Comparison of ENCODE assay signal across 16 cellular contexts in the genomic region with DNA sequence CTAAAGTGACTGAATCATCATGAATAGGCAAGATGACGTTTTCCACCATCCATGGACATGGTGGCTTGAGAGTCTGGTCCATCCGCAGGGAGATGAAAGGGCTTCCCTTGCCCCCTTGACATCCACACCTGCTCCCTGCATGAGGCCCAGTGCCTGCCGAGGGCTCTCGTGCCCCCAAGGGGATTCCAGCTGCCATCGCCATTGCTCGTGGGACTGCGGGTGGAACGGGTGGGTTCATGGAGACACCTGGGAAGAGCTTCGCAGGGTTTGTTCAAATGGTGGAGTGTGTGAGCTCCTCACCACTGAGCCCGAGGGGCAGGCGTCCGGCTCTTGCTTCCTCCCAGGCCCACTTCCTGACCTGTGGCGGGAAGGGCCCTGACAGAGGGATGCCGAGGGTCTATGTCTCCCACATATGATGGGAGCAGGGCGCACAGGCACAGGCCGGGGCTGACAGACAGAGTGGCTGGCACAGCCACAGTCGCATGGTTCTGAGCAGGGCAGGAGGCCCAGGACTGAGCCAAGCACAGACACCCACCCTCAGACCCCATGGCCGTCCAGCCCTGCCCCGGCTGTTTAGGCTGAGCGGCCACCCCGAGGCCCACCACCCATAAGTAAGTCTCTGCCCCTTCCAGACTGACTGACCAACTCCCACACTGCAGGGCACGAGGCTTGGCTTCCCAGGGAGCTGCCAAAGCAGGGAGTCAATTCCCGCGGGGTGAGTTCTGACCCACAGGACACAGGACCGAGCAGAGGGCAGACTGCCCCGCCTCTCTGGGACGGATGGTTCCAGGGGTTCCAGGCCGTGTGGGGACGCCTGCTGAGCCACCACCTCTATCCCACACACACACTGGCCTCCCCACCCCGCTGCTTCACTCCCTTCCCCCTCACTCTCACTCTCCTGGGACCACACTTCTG.
DNase-seq lines count a peak whose midpoint lies in the region; ATAC-seq and TF ChIP-seq lines count a peak whose summit lies in the region.
"Had no signal": no experiment of that assay in that cellular context is flagged by ENCODE, and none has a peak within 500 bp of the region (broad histone marks: within the 10 kb centered on the region; RNA-seq: fewer than 3 reads in every experiment).

No MANE protein-coding gene starts in this region.

- no peak overlapping the region for H2BK12ac ChIP-seq in mesenchymal stem cell (ENCODE audit: low read length in 2 of 2)

- H3K4me2 ChIP-seq in GM23338 (no peak overlapping the region), hepatocyte (no peak overlapping the region), osteoblast (ENCODE audit: insufficient read depth, low read length) (no peak overlapping the region), mesenchymal stem cell (ENCODE audit: low read length, poor library complexity, severe bottlenecking) (no peak overlapping the region)
- H3K4me2 ChIP-seq: BLaER1 had no signal

- no peaks in the 10 kb centered on the region for H3K9me3 ChIP-seq in hepatocyte (ENCODE audit: low read depth)
- H3K9me3 ChIP-seq in osteoblast (ENCODE audit: low read depth, low read length), result no peaks in the 10 kb centered on the region
- H3K9me3 ChIP-seq in mesenchymal stem cell (ENCODE audit: control insufficient read depth, low read length), result peaks cover 7% of the 10 kb centered on the region
- H3K9me3 ChIP-seq: Caco-2 had no signal

- no peak overlapping the region for H3K18ac ChIP-seq in mesenchymal stem cell (ENCODE audit: low read depth in 1 of 2, low read length in 2 of 2)

- no peak overlapping the region for H4K8ac ChIP-seq in mesenchymal stem cell (ENCODE audit: low read length)

- H2AK5ac ChIP-seq in mesenchymal stem cell (ENCODE audit: low read length, severe bottlenecking), result no peak overlapping the region

- ATAC-seq in GM23338, result no peak
- ATAC-seq: K562 had no signal

- H2AFZ ChIP-seq in GM23338 (no peak overlapping the region), hepatocyte (no peak overlapping the region), osteoblast (ENCODE audit: low read length) (no peak overlapping the region), mesenchymal stem cell (ENCODE audit: low read depth, low read length) (no peak overlapping the region)
- H2AFZ ChIP-seq: GM23248 had no signal

- no peak overlapping the region for H2BK15ac ChIP-seq in mesenchymal stem cell (ENCODE audit: low read depth, poor library complexity, severe bottlenecking)

- H4K91ac ChIP-seq in mesenchymal stem cell (ENCODE audit: low read length), result no peak overlapping the region

- H3K9ac ChIP-seq in mesenchymal stem cell (ENCODE audit: low read length), result no peak overlapping the region
- H3K9ac ChIP-seq: BLaER1, GM23248 had no signal

- no peaks in the 10 kb centered on the region for H3K79me2 ChIP-seq in GM23338 (replicated peaks; ENCODE audit: insufficient read depth)
- H3K79me2 ChIP-seq in hepatocyte, result no peaks in the 10 kb centered on the region
- H3K79me2 ChIP-seq in osteoblast (ENCODE audit: insufficient read depth, low read length), result no peaks in the 10 kb centered on the region

- H3K4me1 Mint-ChIP-seq in GM23338, result no peaks in the 10 kb centered on the region
- no peaks in the 10 kb centered on the region for H3K4me1 Mint-ChIP-seq in chondrocyte (ENCODE audit: low read depth)
- H3K4me1 Mint-ChIP-seq: CD8-positive, alpha-beta memory T cell had no signal

- no peak overlapping the region for H2BK120ac ChIP-seq in mesenchymal stem cell (ENCODE audit: low read depth, low read length)

- H3K79me1 ChIP-seq in mesenchymal stem cell (replicated peaks; ENCODE audit: low read length, poor library complexity, severe bottlenecking), result no peaks in the 10 kb centered on the region

- TF ChIP-seq CTCF in GM23338 (conservative IDR thresholded peaks at IDR 0.05; ENCODE audit: low read depth in 2 of 2), result no peak
- no peak for TF ChIP-seq CTCF in chondrocyte (IDR thresholded peaks at IDR 0.05)
- no peak for TF ChIP-seq CTCF in hepatocyte (IDR thresholded peaks at IDR 0.05; ENCODE audit: poor library complexity)
- no peak for TF ChIP-seq CTCF in osteoblast (IDR thresholded peaks at IDR 0.05; ENCODE audit: extremely low read depth, low read depth, low read length)

- no peak overlapping the region for H3K4ac ChIP-seq in mesenchymal stem cell (ENCODE audit: low read depth in 1 of 2, low read length in 2 of 2)

- no peak for DNase-seq in GM23338 (ENCODE audit: low spot score)
- DNase-seq in chondrocyte (ENCODE audit: low spot score), result peak; percentile 90
- DNase-seq in hepatocyte (ENCODE audit: low spot score), result peak; percentile 3
- peak; percentile 62 for DNase-seq in osteoblast (ENCODE audit: insufficient read length, low spot score, missing footprints)
- DNase-seq in glomerular visceral epithelial cell (ENCODE audit: extremely low spot score), result no peak
- DNase-seq in mesenchymal stem cell, result no peak
- no peak for DNase-seq in NCI-H748 treated with DMSO at 0.1 percent for 48 hours (lab: John Stamatoyannopoulos, UW)
- DNase-seq: AML-193; Caco-2; CD8-positive, alpha-beta memory T cell; DMS 273 treated with DMSO at 0.1 percent for 48 hours; GM23248; H9 had no signal

- WGBS in hepatocyte (ENCODE audit: low lambda C conversion rate, missing lambda C conversion rate), result 88% methylated on average over 29 of the region's 30 CpGs
- 90% methylated on average over 29 of the region's 30 CpGs for WGBS in mesenchymal stem cell

- no peak overlapping the region for H2BK5ac ChIP-seq in mesenchymal stem cell (ENCODE audit: low read depth, low read length, poor library complexity, severe bottlenecking)

- H3K27ac ChIP-seq in GM23338 (ENCODE audit: low read depth) (no peak overlapping the region), hepatocyte (no peak overlapping the region), osteoblast (ENCODE audit: low read depth, low read length) (no peak overlapping the region), mesenchymal stem cell (ENCODE audit: low read length, poor library complexity, severe bottlenecking) (no peak overlapping the region)
- H3K27ac ChIP-seq: BLaER1, GM23248, HL-60 had no signal

- no peak overlapping the region for H3K4me3 ChIP-seq in GM23338
- no peak overlapping the region for H3K4me3 ChIP-seq in hepatocyte
- no peak overlapping the region for H3K4me3 ChIP-seq in osteoblast (ENCODE audit: insufficient read depth, low read length)
- no peak overlapping the region for H3K4me3 ChIP-seq in mesenchymal stem cell (ENCODE audit: insufficient read depth in 1 of 2, low read depth in 1 of 2, low read length in 2 of 2)
- H3K4me3 ChIP-seq: BLaER1, GM23248, K562 had no signal

- H3K9me2 ChIP-seq in GM23338 (ENCODE audit: insufficient read depth) (no peaks in the 10 kb centered on the region), hepatocyte (replicated peaks; ENCODE audit: insufficient read depth) (no peaks in the 10 kb centered on the region)

- H3K27ac Mint-ChIP-seq in GM23338, result 0 out of 2 replicates have a peak overlapping the region, but pooled peaks have one; percentile 12
- H3K27ac Mint-ChIP-seq in chondrocyte (ENCODE audit: unreplicated experiment), result no peak overlapping the region

- H3K9me3 Mint-ChIP-seq in GM23338 (peaks cover 9% of the 10 kb centered on the region; the same call in 2 of the 3 replicates), chondrocyte (ENCODE audit: low read depth) (no peaks in the 10 kb centered on the region)
- H3K9me3 Mint-ChIP-seq: CD8-positive, alpha-beta memory T cell had no signal

- H4K20me1 ChIP-seq in GM23338 (replicated peaks; ENCODE audit: insufficient read depth) (no peaks in the 10 kb centered on the region), hepatocyte (ENCODE audit: insufficient read depth, poor library complexity, severe bottlenecking) (no peaks in the 10 kb centered on the region), osteoblast (ENCODE audit: insufficient read depth, low read length) (no peaks in the 10 kb centered on the region)
- H4K20me1 ChIP-seq: BLaER1 had no signal

- no peak overlapping the region for H3K23ac ChIP-seq in mesenchymal stem cell (ENCODE audit: low read length in 2 of 2)

- H3K14ac ChIP-seq in mesenchymal stem cell (ENCODE audit: low read length in 2 of 2), result no peak overlapping the region

- H3K27me3 Mint-ChIP-seq in GM23338 (ENCODE audit: insufficient read depth, low read depth, poor library complexity), result peaks cover 8% of the 10 kb centered on the region
- H3K27me3 Mint-ChIP-seq in chondrocyte (ENCODE audit: low read depth), result peaks cover 23% of the 10 kb centered on the region

- H3K36me3 Mint-ChIP-seq in GM23338 (ENCODE audit: low read depth) (no peaks in the 10 kb centered on the region), chondrocyte (ENCODE audit: low read depth) (no peaks in the 10 kb centered on the region)
- H3K36me3 Mint-ChIP-seq: CD8-positive, alpha-beta memory T cell had no signal

- H3K4me1 ChIP-seq in GM23338 (ENCODE audit: insufficient read depth) (no peaks in the 10 kb centered on the region), hepatocyte (ENCODE audit: insufficient read depth) (no peaks in the 10 kb centered on the region), osteoblast (ENCODE audit: insufficient read depth, low read length) (no peaks in the 10 kb centered on the region), mesenchymal stem cell (ENCODE audit: control insufficient read depth, insufficient read depth, low read depth, low read length) (no peaks in the 10 kb centered on the region)
- H3K4me1 ChIP-seq: BLaER1, Caco-2 had no signal

- H3F3A ChIP-seq in GM23338 (replicated peaks; ENCODE audit: low read depth), result no peaks in the 10 kb centered on the region

- H3K27me3 ChIP-seq in GM23338 (ENCODE audit: insufficient read depth) (no peaks in the 10 kb centered on the region), hepatocyte (peaks cover 6% of the 10 kb centered on the region), osteoblast (ENCODE audit: insufficient read depth, low read length) (no peaks in the 10 kb centered on the region), mesenchymal stem cell (ENCODE audit: control insufficient read depth in 1 of 2, insufficient read depth in 1 of 2, low read length in 2 of 2) (peaks cover 0 to 41% of the 10 kb centered on the region in 2 experiments)
- H3K27me3 ChIP-seq: BLaER1 had no signal

- no peaks in the 10 kb centered on the region for H3K36me3 ChIP-seq in GM23338 (ENCODE audit: insufficient read depth)
- no peaks in the 10 kb centered on the region for H3K36me3 ChIP-seq in hepatocyte (replicated peaks; ENCODE audit: insufficient read depth, low read depth)
- no peaks in the 10 kb centered on the region for H3K36me3 ChIP-seq in osteoblast (ENCODE audit: insufficient read depth, low read length)
- H3K36me3 ChIP-seq in mesenchymal stem cell (ENCODE audit: control insufficient read depth in 1 of 2, insufficient read depth in 2 of 2, low read depth in 1 of 2, low read length in 2 of 2), result no peaks in the 10 kb centered on the region
- H3K36me3 ChIP-seq: BLaER1 had no signal

- H3K4me3 Mint-ChIP-seq in GM23338, result no peak overlapping the region
- H3K4me3 Mint-ChIP-seq in chondrocyte (ENCODE audit: unreplicated experiment), result no peak overlapping the region
- H3K4me3 Mint-ChIP-seq: CD8-positive, alpha-beta memory T cell; H9 had no signal

TF ChIP-seq in GM23338, 12 proteins besides CTCF, POLR2A, EP300 and RAD21:
- TF ChIP-seq ZNF331 (CRISPR knock-in tag; IDR thresholded peaks at IDR 0.05; ENCODE audit: low read depth), result no peak
- no peak for TF ChIP-seq NANOG (IDR thresholded peaks at IDR 0.05; ENCODE audit: borderline replicate concordance)
TF ChIP-seq in GM23338: peak in this region for 0.

Comparison
In these comparisons a context has a peak if more than half of its experiments do, and no peak if none do; other contexts are left out.
1. DNase-seq: peak in chondrocyte (single experiment), hepatocyte (single experiment) and osteoblast (single experiment); none in GM23338 (single experiment), glomerular visceral epithelial cell (single experiment), mesenchymal stem cell (single experiment) and NCI-H748 treated with DMSO at 0.1 percent for 48 hours (single experiment).